20 cellular contexts compared by ENCODE assay signal in the genomic region with DNA sequence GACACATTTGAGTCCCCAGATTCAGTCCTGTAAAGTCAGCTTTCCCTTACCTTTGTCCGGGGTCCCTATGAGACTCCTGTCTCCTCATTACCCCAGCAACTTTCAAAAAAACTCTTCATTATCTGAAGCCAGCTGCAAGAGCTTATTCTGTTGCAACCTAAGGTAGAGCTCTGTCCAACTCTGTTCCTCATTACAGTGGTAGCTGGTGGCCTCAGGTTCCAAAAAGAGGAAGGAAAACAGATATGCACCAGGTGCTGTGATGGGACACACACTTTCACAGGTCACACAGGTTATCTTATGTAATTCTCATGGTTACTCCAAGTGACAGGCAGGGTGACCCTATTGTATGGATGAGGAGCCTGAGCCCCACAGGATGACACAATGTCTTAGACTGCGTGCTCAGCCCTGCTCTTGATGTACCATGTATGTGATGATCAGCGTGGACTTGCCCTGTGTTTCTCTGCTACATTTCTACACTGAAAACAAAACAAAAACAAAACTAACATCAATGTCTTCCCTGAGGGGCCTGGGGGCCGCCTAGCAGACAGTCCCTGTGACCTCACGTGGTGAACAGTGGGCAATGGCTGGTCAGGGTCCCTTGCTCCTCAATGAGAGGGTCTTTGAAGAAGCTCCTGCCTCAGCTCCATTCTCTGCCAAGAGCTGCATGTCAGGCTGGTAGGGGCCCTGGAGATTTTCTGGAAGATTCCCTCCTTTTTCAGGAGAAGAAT. TPM values are rescaled to one million over a fixed set of nuclear protein-coding genes. Genes with fewer than 3 reads are reported as not detected.
DNase-seq lines count a peak whose midpoint lies in the region; ATAC-seq and TF ChIP-seq lines count a peak whose summit lies in the region.
"Had no signal": no experiment of that assay in that cellular context is flagged by ENCODE, and none has a peak within 500 bp of the region (broad histone marks: within the 10 kb centered on the region; RNA-seq: fewer than 3 reads in every experiment).

No MANE protein-coding gene starts in this region.

- no peaks in the 10 kb centered on the region for H3K79me1 ChIP-seq in neuronal stem cell (ENCODE audit: low read depth, low read length)

- H3K9me3 Mint-ChIP-seq in stimulated activated naive B cell treated with anti-CD40 and anti-IgM and Interleukin-4, amounts not matched to agents 10 μg/mL and 1 μg/mL and 100 μg/mL, for 72 hours = no peaks in the 10 kb centered on the region
- H3K9me3 Mint-ChIP-seq: activated T-helper 17 cell treated with anti-CD3 and anti-CD28 coated beads, Interleukin-2, amount 50 U/mL, for 72 hours; nephron; stimulated activated naive CD8-positive, alpha-beta T cell treated with anti-CD3 and anti-CD28 coated beads, Interleukin-15, Interleukin-2, amounts not matched to agents 100 ng/mL and 50 ng/mL, for 24 hours; type B pancreatic cell had no signal

- H3K27me3 Mint-ChIP-seq in stimulated activated naive B cell treated with anti-CD40 and anti-IgM and Interleukin-4, amounts not matched to agents 10 μg/mL and 1 μg/mL and 100 μg/mL, for 72 hours = no peaks in the 10 kb centered on the region
- H3K27me3 Mint-ChIP-seq: activated T-helper 17 cell treated with anti-CD3 and anti-CD28 coated beads, Interleukin-2, amount 50 U/mL, for 72 hours had no signal

- H3K4me1 Mint-ChIP-seq in stimulated activated naive B cell treated with anti-CD40 and anti-IgM and Interleukin-4, amounts not matched to agents 10 μg/mL and 1 μg/mL and 100 μg/mL, for 72 hours = peaks cover 7 to 15% of the 10 kb centered on the region in 2 donors
- H3K4me1 Mint-ChIP-seq: activated T-helper 17 cell treated with anti-CD3 and anti-CD28 coated beads, Interleukin-2, amount 50 U/mL, for 72 hours; nephron had no signal

- H3K23ac ChIP-seq in neuronal stem cell (ENCODE audit: low read depth, low read length, poor library complexity) = no peak overlapping the region

- no peak overlapping the region for H3K4me3 ChIP-seq in coronary artery
- H3K4me3 ChIP-seq in neuronal stem cell (ENCODE audit: low read length in 2 of 2) = peak overlapping the region in 1 of 2 donors; percentile 11
- H3K4me3 ChIP-seq: sigmoid colon had no signal

- no peaks in the 10 kb centered on the region for H3K9me3 ChIP-seq in neuronal stem cell (replicated peaks in 1 of 2; ENCODE audit: control insufficient read depth in 2 of 2, insufficient read depth in 1 of 2, low read depth in 1 of 2, low read length in 2 of 2)
- H3K9me3 ChIP-seq: sigmoid colon had no signal

- H3K4ac ChIP-seq in neuronal stem cell (ENCODE audit: low read length) = no peak overlapping the region

- no peak overlapping the region for H4K8ac ChIP-seq in neuronal stem cell (ENCODE audit: low read depth, low read length)

- no peaks in the 10 kb centered on the region for H3K4me1 ChIP-seq in neuronal stem cell (ENCODE audit: control insufficient read depth in 2 of 2, insufficient read depth in 1 of 2, low read depth in 1 of 2, low read length in 2 of 2)
- H3K4me1 ChIP-seq: sigmoid colon had no signal

- H2AFZ ChIP-seq in neuronal stem cell (ENCODE audit: low read length) = no peak overlapping the region

- no peak overlapping the region for H3K27ac Mint-ChIP-seq in stimulated activated naive B cell treated with anti-CD40 and anti-IgM and Interleukin-4, amounts not matched to agents 10 μg/mL and 1 μg/mL and 100 μg/mL, for 72 hours
- H3K27ac Mint-ChIP-seq: activated T-helper 17 cell treated with anti-CD3 and anti-CD28 coated beads, Interleukin-2, amount 50 U/mL, for 72 hours; nephron; stimulated activated naive CD8-positive, alpha-beta T cell treated with anti-CD3 and anti-CD28 coated beads, Interleukin-15, Interleukin-2, amounts not matched to agents 100 ng/mL and 50 ng/mL, for 24 hours; type B pancreatic cell had no signal

- H3K18ac ChIP-seq in neuronal stem cell (ENCODE audit: low read length) = no peak overlapping the region

- no peak overlapping the region for H4K91ac ChIP-seq in neuronal stem cell (ENCODE audit: low read depth, low read length, poor library complexity)

- no peak overlapping the region for H2BK12ac ChIP-seq in neuronal stem cell (ENCODE audit: low read length)

- no peak overlapping the region for H2AK5ac ChIP-seq in neuronal stem cell (ENCODE audit: low read depth, low read length)

- H2BK15ac ChIP-seq in neuronal stem cell (ENCODE audit: low read length) = no peak overlapping the region

- peak; percentile 67 for ATAC-seq in GM21526 (IDR thresholded peaks at IDR 0.05; ENCODE audit: low FRiP score, unreplicated experiment)
- ATAC-seq in stimulated activated naive B cell treated with anti-CD40 and anti-IgM and Interleukin-4, amounts not matched to agents 10 μg/mL and 1 μg/mL and 100 μg/mL, for 72 hours (replicated peaks) = peak; percentile 92 to 94
- ATAC-seq: activated T-helper 17 cell treated with anti-CD3 and anti-CD28 coated beads, Interleukin-2, amount 50 U/mL, for 72 hours; HCT116 had no signal

- no peak for TF ChIP-seq CTCF in coronary artery (IDR thresholded peaks at IDR 0.05)

- H3K4me3 Mint-ChIP-seq in stimulated activated naive B cell treated with anti-CD40 and anti-IgM and Interleukin-4, amounts not matched to agents 10 μg/mL and 1 μg/mL and 100 μg/mL, for 72 hours = no peak overlapping the region
- H3K4me3 Mint-ChIP-seq: activated T-helper 17 cell treated with anti-CD3 and anti-CD28 coated beads, Interleukin-2, amount 50 U/mL, for 72 hours; nephron; stimulated activated naive CD8-positive, alpha-beta T cell treated with anti-CD3 and anti-CD28 coated beads, Interleukin-15, Interleukin-2, amounts not matched to agents 100 ng/mL and 50 ng/mL, for 24 hours; type B pancreatic cell had no signal

- no peaks in the 10 kb centered on the region for H3K36me3 Mint-ChIP-seq in stimulated activated naive B cell treated with anti-CD40 and anti-IgM and Interleukin-4, amounts not matched to agents 10 μg/mL and 1 μg/mL and 100 μg/mL, for 72 hours
- H3K36me3 Mint-ChIP-seq: type B pancreatic cell had no signal

- H3K9ac ChIP-seq in neuronal stem cell (ENCODE audit: low read depth, low read length, poor library complexity) = no peak overlapping the region

- H3K36me3 ChIP-seq in neuronal stem cell (replicated peaks in 1 of 2; ENCODE audit: control insufficient read depth in 2 of 2, insufficient read depth in 2 of 2, low read length in 2 of 2) = no peaks in the 10 kb centered on the region
- H3K36me3 ChIP-seq: sigmoid colon had no signal

- H3K14ac ChIP-seq in neuronal stem cell (ENCODE audit: low read length) = no peak overlapping the region

- DNase-seq in NAMALWA (ENCODE audit: low spot score) (peak; percentile 9), coronary artery (ENCODE audit: low spot score) (peak; percentile 43), neuronal stem cell (ENCODE audit: low spot score) (no peak), NCI-H1436 treated with DMSO at 0.1 percent for 48 hours (lab: John Stamatoyannopoulos, UW) (no peak)
- no peak for DNase-seq in stimulated activated naive B cell treated with anti-CD40 and anti-IgM and Interleukin-4, amounts not matched to agents 10 μg/mL and 1 μg/mL and 100 μg/mL, for 72 hours
- DNase-seq in activated CD4-positive, alpha-beta T cell treated with anti-CD3 and anti-CD28 coated beads for 1 hour = no peak
- DNase-seq: activated CD4-positive, CD25-positive, alpha-beta regulatory T cell treated with anti-CD3 and anti-CD28 coated beads, Interleukin-2, amount 50 U/mL, for 72 hours; DMS79 treated with DMSO at 0.1 percent for 48 hours; mesendoderm; NCI-H187 treated with DMSO at 0.1 percent for 48 hours; NCI-H2227 treated with DMSO at 0.1 percent for 48 hours; NCI-H82; sigmoid colon; T-helper 9 cell had no signal

- H2BK5ac ChIP-seq in neuronal stem cell (ENCODE audit: low read length) = no peak overlapping the region

- H3K4me2 ChIP-seq in neuronal stem cell (ENCODE audit: insufficient read depth, low read length, poor library complexity, severe bottlenecking) = no peak overlapping the region

- no CpG with 5 or more reads among the region's 5 CpGs for WGBS in neuronal stem cell (ENCODE audit: extremely low coverage in 2 of 2, insufficient read length in 2 of 2, insufficient replicate concordance in 1 of 2), 2 donors

- H2BK120ac ChIP-seq in neuronal stem cell (ENCODE audit: low read depth, low read length) = no peak overlapping the region

- no peaks in the 10 kb centered on the region for H3K27me3 ChIP-seq in neuronal stem cell (ENCODE audit: control insufficient read depth in 3 of 3, insufficient read depth in 3 of 3, low read depth in 1 of 3, low read length in 3 of 3)
- H3K27me3 ChIP-seq: sigmoid colon had no signal

- H3K27ac ChIP-seq in coronary artery (no peak overlapping the region), neuronal stem cell (replicated peaks; ENCODE audit: low read length) (no peak overlapping the region)
- H3K27ac ChIP-seq: sigmoid colon had no signal

RNA-seq across cellular contexts. Expression of gene TENT5C, which starts 9.7 kb away (rescaled TPM):
- 0.24 TPM for polyA plus RNA-seq in neuronal stem cell (2013, experiment 1 of 2)
- polyA plus RNA-seq in neuronal stem cell (2013, experiment 2 of 2) = 0.22 TPM

Comparison
In these comparisons a context has a peak if more than half of its experiments do, and no peak if none do; other contexts are left out.
1. DNase-seq: peak in NAMALWA (single experiment) and coronary artery (single experiment); none in stimulated activated naive B cell treated with anti-CD40 and anti-IgM and Interleukin-4, amounts not matched to agents 10 μg/mL and 1 μg/mL and 100 μg/mL, for 72 hours (single experiment), neuronal stem cell (single experiment), activated CD4-positive, alpha-beta T cell treated with anti-CD3 and anti-CD28 coated beads for 1 hour (single experiment) and NCI-H1436 treated with DMSO at 0.1 percent for 48 hours (single experiment).